In genomic region chr6:162727347-162728176, GRCh38 we compare ENCODE assay signal across 8 cellular contexts. TPM values are rescaled to one million over a fixed set of nuclear protein-coding genes. Genes with fewer than 3 reads are reported as not detected.
A peak's percentile ranks its signal among the peaks of the same experiment; 100 is the strongest.
DNase-seq lines count a peak whose midpoint lies in the region; ATAC-seq and TF ChIP-seq lines count a peak whose summit lies in the region.

TSS of gene PACRG (plus strand) at chr6:162727974.
TSS of gene PRKN (minus strand) at chr6:162727766.

- no peaks in the 10 kb centered on the region for H3K9me3 ChIP-seq in DOHH2 (ENCODE audit: control insufficient read depth, insufficient read depth, low read length)
- no peaks in the 10 kb centered on the region for H3K9me3 ChIP-seq in SJSA1 (replicated peaks)
- peaks cover 0 to 4% (median 0%) of the 10 kb centered on the region in 3 donors for H3K9me3 ChIP-seq in gastroesophageal sphincter
- H3K9me3 ChIP-seq in neuron (ENCODE audit: low read length) = no peaks in the 10 kb centered on the region
- no peaks in the 10 kb centered on the region for H3K9me3 ChIP-seq in stomach smooth muscle (ENCODE audit: control insufficient read depth in 2 of 2, low read length in 2 of 2)

- H3K36me3 ChIP-seq in DOHH2 (ENCODE audit: control insufficient read depth, low read length) (no peaks in the 10 kb centered on the region), SJSA1 (no peaks in the 10 kb centered on the region), gastroesophageal sphincter (no peaks in the 10 kb centered on the region), neuron (ENCODE audit: insufficient read depth, low read length) (no peaks in the 10 kb centered on the region), stomach smooth muscle (ENCODE audit: control insufficient read depth in 2 of 2, insufficient read depth in 2 of 2, low read length in 2 of 2) (no peaks in the 10 kb centered on the region)

- H3K4me1 Mint-ChIP-seq in activated naive CD4-positive, alpha-beta T cell treated with anti-CD3 and anti-CD28 coated beads, Interleukin-2, amount 10 ng/mL, durations not matched to agents 7 days and 5 days = peaks cover 9% of the 10 kb centered on the region

- peaks cover 5% of the 10 kb centered on the region for H3K27me3 Mint-ChIP-seq in activated naive CD4-positive, alpha-beta T cell treated with anti-CD3 and anti-CD28 coated beads, Interleukin-2, amount 10 ng/mL, durations not matched to agents 7 days and 5 days

- H3K4me1 ChIP-seq in DOHH2 (ENCODE audit: control insufficient read depth, low read length) = peaks cover 12% of the 10 kb centered on the region
- no peaks in the 10 kb centered on the region for H3K4me1 ChIP-seq in SJSA1 (replicated peaks)
- peaks cover 0 to 20% (median 7%) of the 10 kb centered on the region in 3 donors for H3K4me1 ChIP-seq in gastroesophageal sphincter
- peaks cover 18% of the 10 kb centered on the region for H3K4me1 ChIP-seq in neuron (ENCODE audit: insufficient read depth, low read length)
- peaks cover 8% of the 10 kb centered on the region for H3K4me1 ChIP-seq in stomach smooth muscle (ENCODE audit: control insufficient read depth, insufficient read depth, low read length)

- TF ChIP-seq POLR2A in gastroesophageal sphincter (IDR thresholded peaks at IDR 0.05) = peak; percentile 84 to 90

- H3K27ac Mint-ChIP-seq in activated naive CD4-positive, alpha-beta T cell treated with anti-CD3 and anti-CD28 coated beads, Interleukin-2, amount 10 ng/mL, durations not matched to agents 7 days and 5 days = peak within 1 kb of the TSS; percentile 88

- no peaks in the 10 kb centered on the region for H3K9me3 Mint-ChIP-seq in activated naive CD4-positive, alpha-beta T cell treated with anti-CD3 and anti-CD28 coated beads, Interleukin-2, amount 10 ng/mL, durations not matched to agents 7 days and 5 days

- ATAC-seq in gastroesophageal sphincter = peak; percentile 99

- H2AFZ ChIP-seq in neuron (ENCODE audit: low read depth, low read length) = peak within 1 kb of the TSS; percentile 91

- peak within 1 kb of the TSS; percentile 83 to 87 for H3K9ac ChIP-seq in stomach smooth muscle (ENCODE audit: low read length in 2 of 2)

- no peak for TF ChIP-seq EP300 in gastroesophageal sphincter (IDR thresholded peaks at IDR 0.05)

- H3F3A ChIP-seq in DOHH2 (ENCODE audit: control insufficient read depth, insufficient read depth) = 0 out of 2 replicates have a peak, but pooled peaks cover 2% of the 10 kb centered on the region

- CTCF ChIA-PET in activated naive CD4-positive, alpha-beta T cell treated with anti-CD3 and anti-CD28 coated beads, Interleukin-2, amount 10 ng/mL, durations not matched to agents 7 days and 5 days (lab: Charles Lee) = no interaction called here

- H3K36me3 Mint-ChIP-seq in activated naive CD4-positive, alpha-beta T cell treated with anti-CD3 and anti-CD28 coated beads, Interleukin-2, amount 10 ng/mL, durations not matched to agents 7 days and 5 days = no peaks in the 10 kb centered on the region

- no peaks in the 10 kb centered on the region for H3K79me2 ChIP-seq in DOHH2 (ENCODE audit: control insufficient read depth, low read length)

- H4K20me1 ChIP-seq in DOHH2 (ENCODE audit: control insufficient read depth, insufficient read depth, low read depth, low read length) = no peaks in the 10 kb centered on the region

- peak within 1 kb of the TSS; percentile 91 for H3K4me3 Mint-ChIP-seq in activated naive CD4-positive, alpha-beta T cell treated with anti-CD3 and anti-CD28 coated beads, Interleukin-2, amount 10 ng/mL, durations not matched to agents 7 days and 5 days

- no peak for TF ChIP-seq CTCF in DOHH2 (IDR thresholded peaks at IDR 0.05; ENCODE audit: low read depth, low read length, poor library complexity, severe bottlenecking)
- no peak for TF ChIP-seq CTCF in gastroesophageal sphincter (IDR thresholded peaks at IDR 0.05)

- H3K9me2 ChIP-seq in DOHH2 (replicated peaks; ENCODE audit: control insufficient read depth, low read length) = no peaks in the 10 kb centered on the region; the same call in 1 of the 2 replicates

- H3K27me3 ChIP-seq in DOHH2 (ENCODE audit: control insufficient read depth, low read length) (no peaks in the 10 kb centered on the region), SJSA1 (replicated peaks) (no peaks in the 10 kb centered on the region; the same call in 1 of the 2 replicates), gastroesophageal sphincter (no peaks in the 10 kb centered on the region), neuron (ENCODE audit: insufficient read depth, low read length) (no peaks in the 10 kb centered on the region), stomach smooth muscle (ENCODE audit: control insufficient read depth in 1 of 2, insufficient read depth in 2 of 2, low read length in 2 of 2) (no peaks in the 10 kb centered on the region)

- DNase-seq in GOT3 (lab: John Stamatoyannopoulos, UW) = peak; percentile 91
- DNase-seq in LHCN-M2 (ENCODE audit: low read depth) = peak; percentile 95
- DNase-seq in SJSA1 (ENCODE audit: low read depth in 1 of 2, low spot score in 2 of 2) = peak; percentile 93 to 97
- DNase-seq in activated naive CD4-positive, alpha-beta T cell treated with anti-CD3 and anti-CD28 coated beads, Interleukin-2, amount 10 ng/mL, durations not matched to agents 7 days and 5 days = peak; percentile 97

- H3K27ac ChIP-seq in DOHH2 (ENCODE audit: low read depth, low read length) = no peak within 1 kb of the TSS
- peak within 1 kb of the TSS; percentile 5; the same call in 1 of the 2 replicates for H3K27ac ChIP-seq in SJSA1
- peak within 1 kb of the TSS; percentile 55 to 91 (median 83) for H3K27ac ChIP-seq in gastroesophageal sphincter
- peak within 1 kb of the TSS; percentile 81 for H3K27ac ChIP-seq in stomach smooth muscle (ENCODE audit: low read length)

- H3K4me3 ChIP-seq in DOHH2 (ENCODE audit: low read length) (peak within 1 kb of the TSS; percentile 88), SJSA1 (peak within 1 kb of the TSS; percentile 75), gastroesophageal sphincter (peak within 1 kb of the TSS; percentile 78 to 94), neuron (ENCODE audit: low read length) (peak within 1 kb of the TSS; percentile 90), stomach smooth muscle (ENCODE audit: low read length in 2 of 2) (peak within 1 kb of the TSS; percentile 80 to 87)

- WGBS in gastroesophageal sphincter (ENCODE audit: low coverage in 1 of 2), 2 donors = 0 to 2% methylated on average over 5 to 10 of the region's 79 CpGs

- H3K4me2 ChIP-seq in DOHH2 (ENCODE audit: low read length) = peak within 1 kb of the TSS; percentile 70

RNA-seq across cellular contexts. Expression of gene PACRG, which starts in this region (rescaled TPM):
- 0.75 TPM in 1 of 2 replicates, not detected in the other for total RNA-seq in LHCN-M2 (2014; rRNA removed)
- polyA plus RNA-seq in LHCN-M2 (2012) = 0.16 TPM
- total RNA-seq in SJSA1 (2014; rRNA removed; shearing (Covaris generic)) = not detected in 2 replicates
- total RNA-seq in gastroesophageal sphincter = 1 to 10 TPM in 2 of 4 donors, not detected in 2; 1.0 to 7.0 TPM

RNA-seq across cellular contexts. Expression of gene PRKN, which starts in this region (rescaled TPM):
- total RNA-seq in LHCN-M2 (2014; rRNA removed) (1.7 and 2.4 TPM in 2 replicates), gastroesophageal sphincter (10 to 100 TPM in 3 of 4 donors, 1 to 10 TPM in 1; 8.4 to 58.6 (median 25.8) TPM)
- 0.79 TPM for polyA plus RNA-seq in LHCN-M2 (2012)
- total RNA-seq in SJSA1 (2014; rRNA removed; shearing (Covaris generic)) = not detected in 2 replicates

Comparison
In these comparisons a context has a peak if more than half of its experiments do, and no peak if none do; other contexts are left out.
1. Peak in DNase-seq, H3K4me3 ChIP-seq and H3K27ac ChIP-seq in SJSA1; RNA of the genes that start here not detected or under 1 TPM.